1 cellular context compared by ENCODE assay signal in the genomic region with DNA sequence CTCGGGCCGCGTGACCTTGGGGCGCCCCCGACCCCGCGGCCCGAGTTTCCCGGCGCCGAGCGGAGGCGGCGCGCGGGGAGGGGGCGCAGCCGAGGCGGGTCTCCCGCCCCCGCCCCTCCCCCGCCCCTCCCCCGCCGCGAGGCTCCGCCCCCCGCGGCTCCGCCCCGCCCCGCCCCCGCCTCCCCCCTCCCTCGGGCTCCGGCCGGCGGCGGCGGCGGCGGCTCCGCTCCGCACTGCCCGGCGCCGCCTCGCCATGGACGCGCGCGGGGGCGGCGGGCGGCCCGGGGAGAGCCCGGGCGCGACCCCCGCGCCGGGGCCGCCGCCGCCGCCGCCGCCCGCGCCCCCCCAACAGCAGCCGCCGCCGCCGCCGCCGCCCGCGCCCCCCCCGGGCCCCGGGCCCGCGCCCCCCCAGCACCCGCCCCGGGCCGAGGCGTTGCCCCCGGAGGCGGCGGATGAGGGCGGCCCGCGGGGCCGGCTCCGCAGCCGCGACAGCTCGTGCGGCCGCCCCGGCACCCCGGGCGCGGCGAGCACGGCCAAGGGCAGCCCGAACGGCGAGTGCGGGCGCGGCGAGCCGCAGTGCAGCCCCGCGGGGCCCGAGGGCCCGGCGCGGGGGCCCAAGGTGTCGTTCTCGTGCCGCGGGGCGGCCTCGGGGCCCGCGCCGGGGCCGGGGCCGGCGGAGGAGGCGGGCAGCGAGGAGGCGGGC.
TF ChIP-seq lines count a peak whose summit lies in the region.

A gene (plus strand): TSS at position 189 of the 703 bp plus-strand sequence. CDS start 65 bp downstream, at position 254.

TF ChIP-seq in HepG2, 621 proteins besides CTCF, POLR2A, EP300 and RAD21:
- TF ChIP-seq HOXA9 (CRISPR knock-in tag; IDR thresholded peaks at IDR 0.05; ENCODE audit: borderline replicate concordance) (no peak), ZNF333 (CRISPR knock-in tag; IDR thresholded peaks at IDR 0.05; ENCODE audit: borderline replicate concordance) (no peak), ZNF10 (CRISPR knock-in tag; IDR thresholded peaks at IDR 0.05; ENCODE audit: borderline replicate concordance, low read depth) (no peak), KLF6 (CRISPR knock-in tag; IDR thresholded peaks at IDR 0.05) (no peak), ZNF629 (CRISPR knock-in tag; conservative IDR thresholded peaks at IDR 0.05) (no peak), HNRNPLL (IDR thresholded peaks at IDR 0.05; ENCODE audit: low read depth, low read length, poor library complexity, severe bottlenecking) (no peak), KAT2B (IDR thresholded peaks at IDR 0.05; ENCODE audit: borderline replicate concordance, low read depth, low read length) (no peak), ZNF674 (CRISPR knock-in tag; IDR thresholded peaks at IDR 0.05; ENCODE audit: low read depth) (no peak)
- TF ChIP-seq, protein P1, sequence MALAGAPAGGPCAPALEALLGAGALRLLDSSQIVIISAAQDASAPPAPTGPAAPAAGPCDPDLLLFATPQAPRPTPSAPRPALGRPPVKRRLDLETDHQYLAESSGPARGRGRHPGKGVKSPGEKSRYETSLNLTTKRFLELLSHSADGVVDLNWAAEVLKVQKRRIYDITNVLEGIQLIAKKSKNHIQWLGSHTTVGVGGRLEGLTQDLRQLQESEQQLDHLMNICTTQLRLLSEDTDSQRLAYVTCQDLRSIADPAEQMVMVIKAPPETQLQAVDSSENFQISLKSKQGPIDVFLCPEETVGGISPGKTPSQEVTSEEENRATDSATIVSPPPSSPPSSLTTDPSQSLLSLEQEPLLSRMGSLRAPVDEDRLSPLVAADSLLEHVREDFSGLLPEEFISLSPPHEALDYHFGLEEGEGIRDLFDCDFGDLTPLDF (CRISPR knock-in tag; IDR thresholded peaks at IDR 0.05), result no peak
- TF ChIP-seq, protein P2, sequence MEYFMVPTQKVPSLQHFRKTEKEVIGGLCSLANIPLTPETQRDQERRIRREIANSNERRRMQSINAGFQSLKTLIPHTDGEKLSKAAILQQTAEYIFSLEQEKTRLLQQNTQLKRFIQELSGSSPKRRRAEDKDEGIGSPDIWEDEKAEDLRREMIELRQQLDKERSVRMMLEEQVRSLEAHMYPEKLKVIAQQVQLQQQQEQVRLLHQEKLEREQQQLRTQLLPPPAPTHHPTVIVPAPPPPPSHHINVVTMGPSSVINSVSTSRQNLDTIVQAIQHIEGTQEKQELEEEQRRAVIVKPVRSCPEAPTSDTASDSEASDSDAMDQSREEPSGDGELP (IDR thresholded peaks at IDR 0.05; ENCODE audit: borderline replicate concordance, low read depth), result no peak
